ENCODE assay signal across 1 cellular context in genomic region chr6:37499433-37500293, GRCh38.
TF ChIP-seq lines count a peak whose summit lies in the region.

CCDC167 (minus strand) TSS chr6:37499893; CDS start chr6:37499863, 30 bp downstream.

TF ChIP-seq in HepG2, 621 proteins besides CTCF, POLR2A, EP300 and RAD21 (continued from another document and continues in another):
- TF ChIP-seq ELK4 (CRISPR knock-in tag; IDR thresholded peaks at IDR 0.05; ENCODE audit: borderline replicate concordance), result no peak
- TF ChIP-seq NFE2L1 (CRISPR knock-in tag; IDR thresholded peaks at IDR 0.05; ENCODE audit: borderline replicate concordance), result no peak
- no peak for TF ChIP-seq ZMYM2 (CRISPR knock-in tag; IDR thresholded peaks at IDR 0.05)
- no peak for TF ChIP-seq KLF6 (CRISPR knock-in tag; IDR thresholded peaks at IDR 0.05)
- no peak; the same call in 1 of the 2 replicates for TF ChIP-seq PHF21A (CRISPR knock-in tag; IDR thresholded peaks at IDR 0.05)
- no peak for TF ChIP-seq ZC3H13 (CRISPR knock-in tag; IDR thresholded peaks at IDR 0.05)
- no peak for TF ChIP-seq PPARG (CRISPR knock-in tag; conservative IDR thresholded peaks at IDR 0.05)
- TF ChIP-seq MED1 (CRISPR knock-in tag; IDR thresholded peaks at IDR 0.05), result no peak
- TF ChIP-seq NFIB (CRISPR knock-in tag; IDR thresholded peaks at IDR 0.05; ENCODE audit: borderline replicate concordance), result no peak
- TF ChIP-seq ZNF24 (IDR thresholded peaks at IDR 0.05), result no peak
- peak; percentile 68; the same call in 1 of the 2 replicates for TF ChIP-seq ATF1 (CRISPR knock-in tag; IDR thresholded peaks at IDR 0.05)
- TF ChIP-seq NPAS2 (CRISPR knock-in tag; IDR thresholded peaks at IDR 0.05; ENCODE audit: borderline replicate concordance), result no peak
- TF ChIP-seq ZBTB10 (CRISPR knock-in tag; IDR thresholded peaks at IDR 0.05; ENCODE audit: borderline replicate concordance), result no peak
- no peak for TF ChIP-seq TEF (CRISPR knock-in tag; IDR thresholded peaks at IDR 0.05)
- TF ChIP-seq ZNF296 (CRISPR knock-in tag; conservative IDR thresholded peaks at IDR 0.05), result no peak
- TF ChIP-seq ZFX (CRISPR knock-in tag; IDR thresholded peaks at IDR 0.05; ENCODE audit: low read depth), result peak; percentile 78
- TF ChIP-seq BCLAF1 (IDR thresholded peaks at IDR 0.05), result no peak
- no peak for TF ChIP-seq CEBPZ (IDR thresholded peaks at IDR 0.05; ENCODE audit: low read length)
- TF ChIP-seq SMARCC2 (IDR thresholded peaks at IDR 0.05), result no peak
- TF ChIP-seq REPIN1 (CRISPR knock-in tag; IDR thresholded peaks at IDR 0.05; ENCODE audit: borderline replicate concordance, low read depth), result no peak
- TF ChIP-seq CEBPG (CRISPR knock-in tag; IDR thresholded peaks at IDR 0.05), result no peak
- TF ChIP-seq ATF6 (CRISPR knock-in tag; conservative IDR thresholded peaks at IDR 0.05), result no peak
- TF ChIP-seq PRDM10 (CRISPR knock-in tag; IDR thresholded peaks at IDR 0.05; ENCODE audit: low read depth), result peak; percentile 92
- peak; percentile 50; the same call in 1 of the 2 replicates for TF ChIP-seq IKZF5 (CRISPR knock-in tag; IDR thresholded peaks at IDR 0.05)
- TF ChIP-seq ZNF839 (CRISPR knock-in tag; IDR thresholded peaks at IDR 0.05; ENCODE audit: borderline replicate concordance), result no peak
- TF ChIP-seq CBX2 (IDR thresholded peaks at IDR 0.05; ENCODE audit: low read depth, low read length), result no peak
- TF ChIP-seq CBX2 (CRISPR knock-in tag; IDR thresholded peaks at IDR 0.05; ENCODE audit: low read depth), result no peak
- no peak for TF ChIP-seq ZNF484 (CRISPR knock-in tag; IDR thresholded peaks at IDR 0.05; ENCODE audit: borderline replicate concordance, low read depth)
- peak; percentile 58 for TF ChIP-seq POLR2AphosphoS5 (IDR thresholded peaks at IDR 0.05; ENCODE audit: low read depth, low read length)
- TF ChIP-seq TP53 (CRISPR knock-in tag; conservative IDR thresholded peaks at IDR 0.05), result no peak
- TF ChIP-seq ZNF460 (CRISPR knock-in tag; IDR thresholded peaks at IDR 0.05; ENCODE audit: borderline replicate concordance), result no peak
- 0 out of 2 replicates have a peak, but pooled peaks have one; percentile 14 for TF ChIP-seq ZNF317 (CRISPR knock-in tag; IDR thresholded peaks at IDR 0.05)
- TF ChIP-seq ZNF280D (CRISPR knock-in tag; IDR thresholded peaks at IDR 0.05), result no peak
- no peak for TF ChIP-seq CSRNP2 (CRISPR knock-in tag; conservative IDR thresholded peaks at IDR 0.05; ENCODE audit: low read depth)
- no peak for TF ChIP-seq ZNF446 (CRISPR knock-in tag; IDR thresholded peaks at IDR 0.05)
